23 cellular contexts compared by ENCODE assay signal in genomic region chr10:7738536-7739407, GRCh38. TPM values are rescaled to one million over a fixed set of nuclear protein-coding genes. Genes with fewer than 3 reads are reported as not detected.
A peak's percentile ranks its signal among the peaks of the same experiment; 100 is the strongest.
DNase-seq lines count a peak whose midpoint lies in the region; ATAC-seq, FAIRE-seq and TF ChIP-seq lines count a peak whose summit lies in the region.
"Had no signal": no experiment of that assay in that cellular context is flagged by ENCODE, and none has a peak within 500 bp of the region (broad histone marks: within the 10 kb centered on the region; RNA-seq: fewer than 3 reads in every experiment).

No MANE protein-coding gene starts in this region.

- FAIRE-seq in H1 (lab: Jason Lieb, UNC): no peak
- no peak for FAIRE-seq in small intestine (lab: Jason Lieb, UNC)
- no peak for FAIRE-seq in RCC 7860 (lab: Jason Lieb, UNC)
- FAIRE-seq: GM12892, H54 had no signal

- no peaks in the 10 kb centered on the region for H3K9me3 ChIP-seq in H1 (ENCODE audit: insufficient read depth in 2 of 2, low read depth in 1 of 2, low read length in 1 of 2)
- no peaks in the 10 kb centered on the region for H3K9me3 ChIP-seq in small intestine (ENCODE audit: control insufficient read depth, low read depth)
- H3K9me3 ChIP-seq: BLaER1 treated with 17β-estradiol and CSF1 and Interleukin-3, amounts not matched to agents 10 nM and 100 nM; Peyer's patch had no signal

- H3K4ac ChIP-seq in H1 (replicated peaks; ENCODE audit: insufficient read length, low read depth, low read length): no peak overlapping the region

- H4K8ac ChIP-seq in H1 (ENCODE audit: extremely low read depth, insufficient read depth, low read length): no peak overlapping the region

- no peak overlapping the region for H4K91ac ChIP-seq in H1 (replicated peaks; ENCODE audit: insufficient read length, low read length)

- peaks cover 16% of the 10 kb centered on the region for H3K4me1 Mint-ChIP-seq in activated CD8-positive, alpha-beta memory T cell treated with anti-CD3 and anti-CD28 coated beads, Interleukin-2, amount 10 ng/mL, durations not matched to agents 7 days and 5 days
- H3K4me1 Mint-ChIP-seq: CD8-positive, alpha-beta memory T cell; IgD-negative memory B cell had no signal

- no peak overlapping the region for H4K5ac ChIP-seq in H1 (ENCODE audit: insufficient read length, low read depth, low read length)

- H3K36me3 ChIP-seq in H1 (ENCODE audit: control insufficient read depth in 2 of 4, insufficient read depth in 4 of 4, low read length in 3 of 4) (no peaks in the 10 kb centered on the region), small intestine (ENCODE audit: control insufficient read depth in 2 of 2, insufficient read depth in 2 of 2, low read length in 2 of 2) (no peaks in the 10 kb centered on the region)
- H3K36me3 ChIP-seq: BLaER1 treated with 17β-estradiol and CSF1 and Interleukin-3, amounts not matched to agents 10 nM and 100 nM; Peyer's patch had no signal

- no peak for ATAC-seq in activated CD8-positive, alpha-beta memory T cell treated with anti-CD3 and anti-CD28 coated beads, Interleukin-2, amount 10 ng/mL, durations not matched to agents 7 days and 5 days
- no peak for ATAC-seq in GM21717 (IDR thresholded peaks at IDR 0.05; ENCODE audit: unreplicated experiment)

- H3K18ac ChIP-seq in H1 (ENCODE audit: extremely low read depth, low read length): no peak overlapping the region

- no peaks in the 10 kb centered on the region for H3K36me3 Mint-ChIP-seq in activated CD8-positive, alpha-beta memory T cell treated with anti-CD3 and anti-CD28 coated beads, Interleukin-2, amount 10 ng/mL, durations not matched to agents 7 days and 5 days
- H3K36me3 Mint-ChIP-seq: CD8-positive, alpha-beta memory T cell had no signal

- peak overlapping the region; percentile 82; the same call in 1 of the 2 replicates for H2AFZ ChIP-seq in H1 (ENCODE audit: low read length)

- no peak overlapping the region for H2BK15ac ChIP-seq in H1 (ENCODE audit: low read length)

- no peak overlapping the region for H3K4me3 ChIP-seq in H1 (ENCODE audit: extremely low read depth in 1 of 4, insufficient read depth in 2 of 4, low read depth in 3 of 4, low read length in 4 of 4)
- no peak overlapping the region for H3K4me3 ChIP-seq in small intestine (ENCODE audit: low read depth in 1 of 2, low read length in 2 of 2)
- H3K4me3 ChIP-seq: BLaER1 treated with 17β-estradiol and CSF1 and Interleukin-3, amounts not matched to agents 10 nM and 100 nM; Peyer's patch; SK-N-MC had no signal

- H2AK5ac ChIP-seq in H1 (ENCODE audit: low read depth, low read length): no peak overlapping the region

- H2BK20ac ChIP-seq in H1 (ENCODE audit: low read length): no peak overlapping the region

- no peak overlapping the region for H3K23ac ChIP-seq in H1 (ENCODE audit: insufficient read length)

- no peak overlapping the region for H2BK5ac ChIP-seq in H1 (ENCODE audit: low read depth, low read length)

- no peak overlapping the region for H2BK12ac ChIP-seq in H1 (ENCODE audit: low read depth, low read length)

- no peak overlapping the region for H3K14ac ChIP-seq in H1 (ENCODE audit: insufficient read length)

- TF ChIP-seq CTCF in H1 (IDR thresholded peaks at IDR 0.05; ENCODE audit: control extremely low read depth in 1 of 3, insufficient read depth in 1 of 3, low read depth in 1 of 3, low read length in 3 of 3): no peak

- CTCF ChIA-PET in H1 (lab: Charles Lee; ENCODE audit: partially characterized antibody): interaction anchor here (0.7 to 2.1 kb wide), 6 partner anchors 12 to 215 kb away, joined by 3 to 10 read pairs (median 4); no protein-coding TSS in a partner anchor
- CTCF ChIA-PET in activated CD8-positive, alpha-beta memory T cell treated with anti-CD3 and anti-CD28 coated beads, Interleukin-2, amount 10 ng/mL, durations not matched to agents 7 days and 5 days (lab: Charles Lee): interaction anchor here (1.0 to 1.2 kb wide), 2 partner anchors 18 to 214 kb away, joined by 3 to 4 read pairs; no protein-coding TSS in a partner anchor

- no peak overlapping the region for H3K4me3 Mint-ChIP-seq in activated CD8-positive, alpha-beta memory T cell treated with anti-CD3 and anti-CD28 coated beads, Interleukin-2, amount 10 ng/mL, durations not matched to agents 7 days and 5 days
- H3K4me3 Mint-ChIP-seq: CD8-positive, alpha-beta memory T cell; HFFc6 had no signal

- H3K27me3 Mint-ChIP-seq in activated CD8-positive, alpha-beta memory T cell treated with anti-CD3 and anti-CD28 coated beads, Interleukin-2, amount 10 ng/mL, durations not matched to agents 7 days and 5 days: no peaks in the 10 kb centered on the region

- no peaks in the 10 kb centered on the region for H3K23me2 ChIP-seq in H1 (ENCODE audit: low read depth, low read length)

- H3K27ac Mint-ChIP-seq in activated CD8-positive, alpha-beta memory T cell treated with anti-CD3 and anti-CD28 coated beads, Interleukin-2, amount 10 ng/mL, durations not matched to agents 7 days and 5 days: no peak overlapping the region
- H3K27ac Mint-ChIP-seq: CD8-positive, alpha-beta memory T cell; HFFc6; IgD-negative memory B cell had no signal

- H4K20me1 ChIP-seq in H1 (replicated peaks in 1 of 2; ENCODE audit: control insufficient read depth in 1 of 2, insufficient read depth in 2 of 2, low read length in 2 of 2): no peaks in the 10 kb centered on the region
- H4K20me1 ChIP-seq: BLaER1 treated with 17β-estradiol and CSF1 and Interleukin-3, amounts not matched to agents 10 nM and 100 nM had no signal

- POLR2A ChIA-PET in H1 (lab: Charles Lee; ENCODE audit: partially characterized antibody): interaction anchor here (1.2 to 1.6 kb wide), 2 partner anchors 11 to 79 kb away, joined by 3 to 5 read pairs; partner anchors contain the start of gene TAF3

- TF ChIP-seq EP300 in H1 (IDR thresholded peaks at IDR 0.05; ENCODE audit: borderline replicate concordance in 1 of 2, low read depth in 2 of 2, low read length in 2 of 2): no peak

- H3K4me1 ChIP-seq in H1 (replicated peaks in 1 of 4; ENCODE audit: control insufficient read depth in 3 of 4, insufficient read depth in 4 of 4, low read length in 3 of 4) (no peaks in the 10 kb centered on the region), small intestine (ENCODE audit: control insufficient read depth in 2 of 2, insufficient read depth in 1 of 2, low read depth in 1 of 2, low read length in 1 of 2) (no peaks in the 10 kb centered on the region)
- H3K4me1 ChIP-seq: BLaER1 treated with 17β-estradiol and CSF1 and Interleukin-3, amounts not matched to agents 10 nM and 100 nM; Peyer's patch had no signal

- H3K79me1 ChIP-seq in H1 (ENCODE audit: low read depth, low read length): no peaks in the 10 kb centered on the region

- H3K79me2 ChIP-seq in H1 (ENCODE audit: control insufficient read depth in 1 of 2, insufficient read depth in 2 of 2, low read length in 2 of 2): no peaks in the 10 kb centered on the region

- H3K27ac ChIP-seq in H1 (ENCODE audit: low read depth, low read length) (no peak overlapping the region), small intestine (ENCODE audit: low read depth in 1 of 2, low read length in 1 of 2) (no peak overlapping the region)
- H3K27ac ChIP-seq: BLaER1 treated with 17β-estradiol and CSF1 and Interleukin-3, amounts not matched to agents 10 nM and 100 nM; Peyer's patch; SK-N-MC had no signal

- H3K9ac ChIP-seq in H1 (replicated peaks in 1 of 4; ENCODE audit: extremely low read depth in 1 of 4, low read depth in 3 of 4, low read length in 3 of 4): no peak overlapping the region
- H3K9ac ChIP-seq: BLaER1 treated with 17β-estradiol and CSF1 and Interleukin-3, amounts not matched to agents 10 nM and 100 nM had no signal

- H2BK120ac ChIP-seq in H1 (replicated peaks; ENCODE audit: low read depth, low read length): no peak overlapping the region

- DNase-seq in NCI-H748 (lab: John Stamatoyannopoulos, UW; ENCODE audit: unreplicated experiment) (peak; percentile 5), NCI-H748 treated with DMSO at 0.1 percent for 48 hours (lab: John Stamatoyannopoulos, UW) (no peak), NCI-H2081 (lab: John Stamatoyannopoulos, UW) (peak; percentile 50 to 75), H1 (ENCODE audit: low read depth in 1 of 2, low spot score in 2 of 2) (no peak), small intestine (no peak), RCC 7860 (ENCODE audit: low spot score) (no peak)
- DNase-seq in activated CD8-positive, alpha-beta memory T cell treated with anti-CD3 and anti-CD28 coated beads, Interleukin-2, amount 10 ng/mL, durations not matched to agents 7 days and 5 days: no peak
- DNase-seq: CD8-positive, alpha-beta memory T cell; HFFc6; MV-4-11; NCI-H1436 treated with DMSO at 0.1 percent for 48 hours; NCI-H2171 treated with DMSO at 0.1 percent for 48 hours; NCI-H446 treated with DMSO at 0.1 percent for 48 hours; Peyer's patch; Right ventricle myocardium superior had no signal

- no peak for TF ChIP-seq POLR2A in H1 (IDR thresholded peaks at IDR 0.05; ENCODE audit: control extremely low read depth in 1 of 2, low read depth in 2 of 2, low read length in 2 of 2)

- no peak overlapping the region for H3K4me2 ChIP-seq in H1 (ENCODE audit: insufficient read depth in 1 of 2, low read depth in 2 of 2, low read length in 2 of 2)
- H3K4me2 ChIP-seq: BLaER1 treated with 17β-estradiol and CSF1 and Interleukin-3, amounts not matched to agents 10 nM and 100 nM had no signal

- H3K27me3 ChIP-seq in H1 (replicated peaks in 1 of 4; ENCODE audit: control insufficient read depth in 3 of 4, extremely low read depth in 1 of 4, insufficient read depth in 3 of 4, low read length in 3 of 4): no peaks in the 10 kb centered on the region
- H3K27me3 ChIP-seq in small intestine (ENCODE audit: control insufficient read depth in 2 of 2, insufficient read depth in 2 of 2, low read length in 2 of 2): no peaks in the 10 kb centered on the region
- H3K27me3 ChIP-seq: BLaER1 treated with 17β-estradiol and CSF1 and Interleukin-3, amounts not matched to agents 10 nM and 100 nM; Peyer's patch had no signal

- 88% methylated on average over 20 of the region's 20 CpGs; no CpG with 5 or more reads in 1 of the 2 experiments for WGBS in H1 (ENCODE audit: extremely low coverage in 1 of 2, insufficient coverage in 1 of 2, insufficient read length in 1 of 2, insufficient replicate concordance in 2 of 2, low coverage in 1 of 2, low lambda C conversion rate in 2 of 2, missing lambda C conversion rate in 1 of 2), 2 experiments
- WGBS in small intestine, 3 donors: 67 to 81% (median 74%) methylated on average over 20 of the region's 20 CpGs

- no peaks in the 10 kb centered on the region for H3K9me3 Mint-ChIP-seq in activated CD8-positive, alpha-beta memory T cell treated with anti-CD3 and anti-CD28 coated beads, Interleukin-2, amount 10 ng/mL, durations not matched to agents 7 days and 5 days (ENCODE audit: low read depth)
- H3K9me3 Mint-ChIP-seq: CD8-positive, alpha-beta memory T cell; HFFc6; IgD-negative memory B cell had no signal

- no peak for TF ChIP-seq RAD21 in H1 (IDR thresholded peaks at IDR 0.05 in 1 of 2, conservative IDR thresholded peaks at IDR 0.05 in 1 of 2; ENCODE audit: low read depth in 2 of 2, low read length in 2 of 2)

- no peak overlapping the region for H3K56ac ChIP-seq in H1 (replicated peaks; ENCODE audit: insufficient read length, low read depth, low read length)

RNA-seq across cellular contexts. Expression of gene ITIH2, which starts 35.7 kb away (rescaled TPM):
- total RNA-seq in H1 (2021; fragmentation: NEBNext Ultra II Directional; extraction: Animal tissue kit (Norgen Biotek cat#: 25700)): not detected in 2 replicates
- polyA plus RNA-seq in H1 (2011; rRNA removed) (not detected in 2 replicates), small intestine (not detected)
- 0.13 TPM for polyA plus RNA-seq in H1 (2011; cell fraction: cytosol; rRNA removed)
- polyA plus RNA-seq in H1 (2011; cell fraction: nucleus; rRNA removed): not detected
- polyA plus RNA-seq in H1 (2012, experiment 1 of 2): not detected in 4 replicates
- not detected for polyA plus RNA-seq in H1 (2012, experiment 2 of 2)
- polyA plus RNA-seq in H1 (2013, experiment 1 of 2): not detected
- not detected for polyA plus RNA-seq in H1 (2013, experiment 2 of 2)
- not detected in 2 replicates for polyA minus RNA-seq in H1 (2011; rRNA and poly(A)+ RNA removed)
- not detected for polyA minus RNA-seq in H1 (2011; cell fraction: cytosol; rRNA and poly(A)+ RNA removed)
- polyA minus RNA-seq in H1 (2011; cell fraction: nucleus; rRNA and poly(A)+ RNA removed): not detected
- not detected for total RNA-seq in activated CD8-positive, alpha-beta memory T cell treated with anti-CD3 and anti-CD28 coated beads, Interleukin-2, amount 10 ng/mL, durations not matched to agents 7 days and 5 days
- total RNA-seq: A172; CD8-positive, alpha-beta memory T cell; HFFc6; HT1080; Peyer's patch; Right ventricle myocardium superior had no signal
- polyA plus RNA-seq: CD8-positive, alpha-beta memory T cell; IgD-negative memory B cell had no signal

RNA-seq across cellular contexts. Expression of gene KIN, which starts 49.0 kb away (rescaled TPM):
- 16.5 and 18.9 TPM in 2 replicates for total RNA-seq in H1 (2021; fragmentation: NEBNext Ultra II Directional; extraction: Animal tissue kit (Norgen Biotek cat#: 25700))
- 1.6 and 3.7 TPM in 2 replicates for polyA plus RNA-seq in H1 (2011; rRNA removed)
- polyA plus RNA-seq in H1 (2011; cell fraction: cytosol; rRNA removed): 4.7 TPM
- polyA plus RNA-seq in H1 (2011; cell fraction: nucleus; rRNA removed): 2.3 TPM
- polyA plus RNA-seq in H1 (2012, experiment 1 of 2): 5.0 to 12.9 TPM (median 7.0 TPM) in 4 replicates
- polyA plus RNA-seq in H1 (2012, experiment 2 of 2): 0.67 TPM
- 17.9 TPM for polyA plus RNA-seq in H1 (2013, experiment 1 of 2)
- polyA plus RNA-seq in H1 (2013, experiment 2 of 2): 21.9 TPM
- 3.3 and 3.8 TPM in 2 replicates for polyA minus RNA-seq in H1 (2011; rRNA and poly(A)+ RNA removed)
- polyA minus RNA-seq in H1 (2011; cell fraction: cytosol; rRNA and poly(A)+ RNA removed): 1.2 TPM
- 9.1 TPM for polyA minus RNA-seq in H1 (2011; cell fraction: nucleus; rRNA and poly(A)+ RNA removed)
- total RNA-seq in activated CD8-positive, alpha-beta memory T cell treated with anti-CD3 and anti-CD28 coated beads, Interleukin-2, amount 10 ng/mL, durations not matched to agents 7 days and 5 days: 10 to 100 TPM; 12.9 to 15.0 TPM
- 10 to 100 TPM in 1 of 3 donors, 1 to 10 TPM in 2; 7.0 to 12.7 (median 7.3) TPM for polyA plus RNA-seq in small intestine

RNA-seq across cellular contexts. Expression of gene ATP5F1C, which starts 49.2 kb away (rescaled TPM):
- 265 and 272 TPM in 2 replicates for total RNA-seq in H1 (2021; fragmentation: NEBNext Ultra II Directional; extraction: Animal tissue kit (Norgen Biotek cat#: 25700))
- polyA plus RNA-seq in H1 (2011; rRNA removed): 105 and 221 TPM in 2 replicates
- polyA plus RNA-seq in H1 (2011; cell fraction: cytosol; rRNA removed): 216 TPM
- polyA plus RNA-seq in H1 (2011; cell fraction: nucleus; rRNA removed): 82.9 TPM
- 245 to 363 TPM (median 270 TPM) in 4 replicates for polyA plus RNA-seq in H1 (2012, experiment 1 of 2)
- 165 TPM for polyA plus RNA-seq in H1 (2012, experiment 2 of 2)
- polyA plus RNA-seq in H1 (2013, experiment 1 of 2): 341 TPM
- polyA plus RNA-seq in H1 (2013, experiment 2 of 2): 350 TPM
- 114 and 178 TPM in 2 replicates for polyA minus RNA-seq in H1 (2011; rRNA and poly(A)+ RNA removed)
- polyA minus RNA-seq in H1 (2011; cell fraction: cytosol; rRNA and poly(A)+ RNA removed): 101 TPM
- polyA minus RNA-seq in H1 (2011; cell fraction: nucleus; rRNA and poly(A)+ RNA removed): 109 TPM
- 100 to 1,000 TPM; 285 to 287 TPM for total RNA-seq in activated CD8-positive, alpha-beta memory T cell treated with anti-CD3 and anti-CD28 coated beads, Interleukin-2, amount 10 ng/mL, durations not matched to agents 7 days and 5 days
- 1,000 to 10,000 TPM in 1 of 3 donors, 100 to 1,000 TPM in 2; 479 to 1,460 (median 744) TPM for polyA plus RNA-seq in small intestine

Comparison
In these comparisons a context has a peak if more than half of its experiments do, and no peak if none do; other contexts are left out.
1. DNase-seq: peak in NCI-H748 (single experiment) and NCI-H2081 (2 of 2); none in NCI-H748 treated with DMSO at 0.1 percent for 48 hours (single experiment), H1 (0 of 2), activated CD8-positive, alpha-beta memory T cell treated with anti-CD3 and anti-CD28 coated beads, Interleukin-2, amount 10 ng/mL, durations not matched to agents 7 days and 5 days (single experiment), small intestine (single experiment) and RCC 7860 (single experiment).